18 cellular contexts compared by ENCODE assay signal in genomic region chr17:78753316-78754250, GRCh38. TPM values are rescaled to one million over a fixed set of nuclear protein-coding genes. Genes with fewer than 3 reads are reported as not detected.
A peak's percentile ranks its signal among the peaks of the same experiment; 100 is the strongest.
DNase-seq lines count a peak whose midpoint lies in the region; ATAC-seq and TF ChIP-seq lines count a peak whose summit lies in the region.
"Had no signal": no experiment of that assay in that cellular context is flagged by ENCODE, and none has a peak within 500 bp of the region (broad histone marks: within the 10 kb centered on the region; RNA-seq: fewer than 3 reads in every experiment).

No MANE protein-coding gene starts in this region.

- H3K36me3 ChIP-seq in CD8-positive, alpha-beta memory T cell (ENCODE audit: insufficient read depth, low read length): no peaks in the 10 kb centered on the region
- no peaks in the 10 kb centered on the region for H3K36me3 ChIP-seq in lower lobe of right lung
- no peaks in the 10 kb centered on the region for H3K36me3 ChIP-seq in endodermal cell (ENCODE audit: control insufficient read depth, insufficient read depth, low read length)
- H3K36me3 ChIP-seq: pancreas had no signal

- TF ChIP-seq CTCF in lower lobe of right lung (IDR thresholded peaks at IDR 0.05) (no peak), endodermal cell (conservative IDR thresholded peaks at IDR 0.05) (no peak)

- H3K27ac Mint-ChIP-seq in CD8-positive, alpha-beta memory T cell: peak overlapping the region in 7 of 8 donors; percentile 74 to 92 (median 87)
- peak overlapping the region; percentile 72 for H3K27ac Mint-ChIP-seq in activated T-helper 1 cell treated with anti-CD3 and anti-CD28 coated beads, Interleukin-12 subunit alpha, Interleukin-12 subunit beta, Interleukin-2, Interleukin-4 antibody, amounts not matched to agents 30 ng/mL and 10 ng/mL and 1 ng/mL, durations not matched to agents 14 hours and 24 hours and 36 hours
- no peak overlapping the region for H3K27ac Mint-ChIP-seq in endodermal cell
- H3K27ac Mint-ChIP-seq: H9 had no signal

- H3K27me3 Mint-ChIP-seq in CD8-positive, alpha-beta memory T cell: peaks cover 0 to 1% of the 10 kb centered on the region in 2 donors
- H3K27me3 Mint-ChIP-seq in activated T-helper 1 cell treated with anti-CD3 and anti-CD28 coated beads, Interleukin-12 subunit alpha, Interleukin-12 subunit beta, Interleukin-2, Interleukin-4 antibody, amounts not matched to agents 30 ng/mL and 10 ng/mL and 1 ng/mL, durations not matched to agents 14 hours and 24 hours and 36 hours (ENCODE audit: insufficient read depth): no peaks in the 10 kb centered on the region
- no peaks in the 10 kb centered on the region for H3K27me3 Mint-ChIP-seq in endodermal cell (ENCODE audit: insufficient read depth)

- WGBS in endodermal cell (ENCODE audit: insufficient coverage in 1 of 2, insufficient read length in 1 of 2), 2 experiments: 92 to 95% methylated on average over 11 to 13 of the region's 13 CpGs

- H3K9me3 ChIP-seq in CD8-positive, alpha-beta memory T cell (ENCODE audit: low read length): no peaks in the 10 kb centered on the region
- no peaks in the 10 kb centered on the region for H3K9me3 ChIP-seq in lower lobe of right lung
- no peaks in the 10 kb centered on the region for H3K9me3 ChIP-seq in endodermal cell (ENCODE audit: control insufficient read depth, low read length)
- H3K9me3 ChIP-seq: mucosa of descending colon, pancreas had no signal

- peaks cover 94% of the 10 kb centered on the region for H3K4me1 ChIP-seq in CD8-positive, alpha-beta memory T cell (ENCODE audit: insufficient read depth, low read length)
- H3K4me1 ChIP-seq in lower lobe of right lung (peaks cover 66% of the 10 kb centered on the region), endodermal cell (ENCODE audit: control insufficient read depth, insufficient read depth, low read length) (no peaks in the 10 kb centered on the region)

- peaks cover 80 to 97% (median 94%) of the 10 kb centered on the region in 3 donors for H3K4me1 Mint-ChIP-seq in CD8-positive, alpha-beta memory T cell
- peaks cover 78% of the 10 kb centered on the region for H3K4me1 Mint-ChIP-seq in activated T-helper 1 cell treated with anti-CD3 and anti-CD28 coated beads, Interleukin-12 subunit alpha, Interleukin-12 subunit beta, Interleukin-2, Interleukin-4 antibody, amounts not matched to agents 30 ng/mL and 10 ng/mL and 1 ng/mL, durations not matched to agents 14 hours and 24 hours and 36 hours (ENCODE audit: low read depth)
- peaks cover 4% of the 10 kb centered on the region for H3K4me1 Mint-ChIP-seq in endodermal cell

- no peak overlapping the region for H3K27ac ChIP-seq in CD8-positive, alpha-beta memory T cell (ENCODE audit: low read depth, low read length)
- H3K27ac ChIP-seq in lower lobe of right lung: peak overlapping the region; percentile 36
- H3K27ac ChIP-seq in endodermal cell (ENCODE audit: low read depth, low read length): no peak overlapping the region
- H3K27ac ChIP-seq: 22Rv1, hepatocyte had no signal

- ATAC-seq in lower lobe of right lung (no peak), HG03045 (IDR thresholded peaks at IDR 0.05; ENCODE audit: unreplicated experiment) (no peak)
- ATAC-seq: left colon, mucosa of descending colon, pancreas had no signal

- peak overlapping the region; percentile 38 to 71 (median 63) for H3K4me3 Mint-ChIP-seq in CD8-positive, alpha-beta memory T cell
- H3K4me3 Mint-ChIP-seq in activated T-helper 1 cell treated with anti-CD3 and anti-CD28 coated beads, Interleukin-12 subunit alpha, Interleukin-12 subunit beta, Interleukin-2, Interleukin-4 antibody, amounts not matched to agents 30 ng/mL and 10 ng/mL and 1 ng/mL, durations not matched to agents 14 hours and 24 hours and 36 hours: peak overlapping the region; percentile 32
- H3K4me3 Mint-ChIP-seq in endodermal cell: no peak overlapping the region
- H3K4me3 Mint-ChIP-seq: H9 had no signal

- H3K27me3 ChIP-seq in CD8-positive, alpha-beta memory T cell (ENCODE audit: insufficient read depth, low read length, poor library complexity, severe bottlenecking): no peaks in the 10 kb centered on the region
- H3K27me3 ChIP-seq in lower lobe of right lung (ENCODE audit: low read depth) (no peaks in the 10 kb centered on the region), endodermal cell (ENCODE audit: control insufficient read depth, insufficient read depth, low read length, poor library complexity, severe bottlenecking) (no peaks in the 10 kb centered on the region)
- H3K27me3 ChIP-seq: hepatocyte, pancreas had no signal

- peak overlapping the region; percentile 31 for H3K4me3 ChIP-seq in CD8-positive, alpha-beta memory T cell (ENCODE audit: low read length)
- H3K4me3 ChIP-seq in lower lobe of right lung (no peak overlapping the region), endodermal cell (ENCODE audit: low read length) (no peak overlapping the region)
- H3K4me3 ChIP-seq: hepatocyte, mucosa of descending colon, pancreas, skin epidermis had no signal

- H3K9me3 Mint-ChIP-seq in CD8-positive, alpha-beta memory T cell: no peaks in the 10 kb centered on the region
- H3K9me3 Mint-ChIP-seq in activated T-helper 1 cell treated with anti-CD3 and anti-CD28 coated beads, Interleukin-12 subunit alpha, Interleukin-12 subunit beta, Interleukin-2, Interleukin-4 antibody, amounts not matched to agents 30 ng/mL and 10 ng/mL and 1 ng/mL, durations not matched to agents 14 hours and 24 hours and 36 hours: no peaks in the 10 kb centered on the region
- H3K9me3 Mint-ChIP-seq in endodermal cell: no peaks in the 10 kb centered on the region
- H3K9me3 Mint-ChIP-seq: H9 had no signal

- DNase-seq in DMS53 (lab: John Stamatoyannopoulos, UW) (peak; percentile 29), DMS53 treated with DMSO at 0.1 percent for 48 hours (lab: John Stamatoyannopoulos, UW; ENCODE audit: unreplicated experiment) (no peak), lower lobe of right lung (no peak), amniotic stem cell (lab: John Stamatoyannopoulos, UW) (no peak), endodermal cell (no peak)
- peak in 1 of 5 donors; percentile 67 for DNase-seq in CD8-positive, alpha-beta memory T cell
- DNase-seq in activated T-helper 1 cell treated with anti-CD3 and anti-CD28 coated beads, Interleukin-12 subunit alpha, Interleukin-12 subunit beta, Interleukin-2, Interleukin-4 antibody, amounts not matched to agents 30 ng/mL and 10 ng/mL and 1 ng/mL, durations not matched to agents 14 hours and 24 hours and 36 hours (ENCODE audit: low spot score): no peak
- DNase-seq: cortex of kidney, H9, KBM-7, left colon, mucosa of descending colon, NCI-H1092 treated with DMSO at 0.1 percent for 48 hours, pancreas had no signal

- intact Hi-C loops in activated T-helper 1 cell treated with anti-CD3 and anti-CD28 coated beads, Interleukin-12 subunit alpha, Interleukin-12 subunit beta, Interleukin-2, Interleukin-4 antibody, amounts not matched to agents 30 ng/mL and 10 ng/mL and 1 ng/mL, durations not matched to agents 14 hours and 24 hours and 36 hours (cut with micrococcal nuclease): no loop called here
- intact Hi-C loops in lower lobe of right lung (cut with DNase I): no loop called here

- no peak overlapping the region for H3K9ac ChIP-seq in endodermal cell (ENCODE audit: extremely low read depth, low read length, poor library complexity, severe bottlenecking)

- POLR2A ChIA-PET in CD8-positive, alpha-beta memory T cell (lab: Charles Lee): interaction anchor here (0.5 kb wide), 1 partner anchor 36 kb away, joined by 3 read pairs; no protein-coding TSS in a partner anchor

- peaks cover 0 to 18% (median 5%) of the 10 kb centered on the region in 3 donors for H3K36me3 Mint-ChIP-seq in CD8-positive, alpha-beta memory T cell
- peaks cover 24% of the 10 kb centered on the region for H3K36me3 Mint-ChIP-seq in activated T-helper 1 cell treated with anti-CD3 and anti-CD28 coated beads, Interleukin-12 subunit alpha, Interleukin-12 subunit beta, Interleukin-2, Interleukin-4 antibody, amounts not matched to agents 30 ng/mL and 10 ng/mL and 1 ng/mL, durations not matched to agents 14 hours and 24 hours and 36 hours (ENCODE audit: low read depth)
- H3K36me3 Mint-ChIP-seq in endodermal cell (ENCODE audit: low read depth): no peaks in the 10 kb centered on the region

- CTCF ChIA-PET in CD8-positive, alpha-beta memory T cell (lab: Charles Lee): no interaction called here

RNA-seq across cellular contexts. Expression of gene CYTH1, which starts 28.5 kb away (rescaled TPM):
- 100 to 1,000 TPM; 115 to 129 TPM for total RNA-seq in CD8-positive, alpha-beta memory T cell
- 279 TPM for polyA plus RNA-seq in CD8-positive, alpha-beta memory T cell
- 147 TPM in 2 replicates for total RNA-seq in activated T-helper 1 cell treated with anti-CD3 and anti-CD28 coated beads, Interleukin-12 subunit alpha, Interleukin-12 subunit beta, Interleukin-2, Interleukin-4 antibody, amounts not matched to agents 30 ng/mL and 10 ng/mL and 1 ng/mL, durations not matched to agents 14 hours and 24 hours and 36 hours
- total RNA-seq in lower lobe of right lung (110 TPM), endodermal cell (10 to 100 TPM; 23.1 to 27.4 TPM)
- 20.3 TPM for polyA plus RNA-seq in endodermal cell (2013, experiment 1 of 2)
- 17.8 TPM for polyA plus RNA-seq in endodermal cell (2013, experiment 2 of 2)
